In the genomic region with DNA sequence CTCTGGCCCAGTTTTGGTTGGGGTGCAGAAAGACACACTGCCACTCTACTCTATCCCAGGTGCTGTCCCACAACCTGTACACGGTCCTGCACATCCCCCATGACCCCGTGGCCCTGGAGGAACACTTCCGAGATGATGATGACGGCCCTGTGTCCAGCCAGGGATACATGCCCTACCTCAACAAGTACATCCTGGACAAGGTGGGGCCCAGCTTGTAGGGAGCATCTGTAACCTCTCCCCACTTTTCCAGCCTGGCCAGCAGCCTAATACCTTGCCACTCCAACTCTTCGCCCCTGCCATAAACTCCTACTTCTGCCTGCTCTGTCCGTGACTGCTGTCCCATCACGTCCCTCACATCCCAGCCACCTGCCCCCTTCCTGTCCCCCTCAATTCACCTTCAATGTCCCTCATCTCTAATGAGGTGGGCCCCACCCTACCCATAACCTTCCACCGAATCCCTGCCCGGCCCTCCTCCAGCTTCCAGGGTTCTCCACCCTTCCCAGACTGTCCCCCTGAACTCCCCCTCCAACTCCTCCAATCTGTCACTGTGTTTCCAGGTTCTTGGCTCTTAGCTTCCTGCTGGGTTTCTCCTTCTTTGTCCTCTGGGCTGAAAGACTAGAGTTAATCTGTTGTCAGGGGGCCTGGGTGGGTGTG, we compare ENCODE assay signal across 1 cellular context.
TF ChIP-seq lines count a peak whose summit lies in the region.

No MANE protein-coding gene starts in this region.

TF ChIP-seq in H1, 55 proteins besides CTCF, POLR2A, EP300 and RAD21:
- TF ChIP-seq GTF2F1 (IDR thresholded peaks at IDR 0.05; ENCODE audit: borderline replicate concordance, low read depth, low read length) (no peak), CHD1 (IDR thresholded peaks at IDR 0.05; ENCODE audit: low read depth, low read length) (no peak), CTBP2 (IDR thresholded peaks at IDR 0.05; ENCODE audit: borderline replicate concordance, insufficient read depth, insufficient read length, low read length) (no peak), CHD2 (IDR thresholded peaks at IDR 0.05; ENCODE audit: low read length) (no peak), POLR2AphosphoS5 (IDR thresholded peaks at IDR 0.05; ENCODE audit: low read depth, low read length) (no peak), CEBPB (IDR thresholded peaks at IDR 0.05; ENCODE audit: low read depth, low read length) (no peak), SIRT6 (IDR thresholded peaks at IDR 0.05; ENCODE audit: low read length) (no peak), BACH1 (IDR thresholded peaks at IDR 0.05; ENCODE audit: low read length) (no peak), RFX5 (IDR thresholded peaks at IDR 0.05; ENCODE audit: borderline replicate concordance, low read depth, low read length) (no peak), GABPA (IDR thresholded peaks at IDR 0.05; ENCODE audit: borderline replicate concordance, insufficient read depth, low read length) (no peak), SAP30 (IDR thresholded peaks at IDR 0.05; ENCODE audit: insufficient read depth, insufficient replicate concordance, low read length) (no peak), TEAD4 (IDR thresholded peaks at IDR 0.05; ENCODE audit: low read depth, low read length) (no peak), SIX5 (IDR thresholded peaks at IDR 0.05; ENCODE audit: low read depth, low read length) (no peak)
- TF ChIP-seq, protein P1, sequence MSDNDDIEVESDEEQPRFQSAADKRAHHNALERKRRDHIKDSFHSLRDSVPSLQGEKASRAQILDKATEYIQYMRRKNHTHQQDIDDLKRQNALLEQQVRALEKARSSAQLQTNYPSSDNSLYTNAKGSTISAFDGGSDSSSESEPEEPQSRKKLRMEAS (IDR thresholded peaks at IDR 0.05) = no peak
- TF ChIP-seq, protein P2, sequence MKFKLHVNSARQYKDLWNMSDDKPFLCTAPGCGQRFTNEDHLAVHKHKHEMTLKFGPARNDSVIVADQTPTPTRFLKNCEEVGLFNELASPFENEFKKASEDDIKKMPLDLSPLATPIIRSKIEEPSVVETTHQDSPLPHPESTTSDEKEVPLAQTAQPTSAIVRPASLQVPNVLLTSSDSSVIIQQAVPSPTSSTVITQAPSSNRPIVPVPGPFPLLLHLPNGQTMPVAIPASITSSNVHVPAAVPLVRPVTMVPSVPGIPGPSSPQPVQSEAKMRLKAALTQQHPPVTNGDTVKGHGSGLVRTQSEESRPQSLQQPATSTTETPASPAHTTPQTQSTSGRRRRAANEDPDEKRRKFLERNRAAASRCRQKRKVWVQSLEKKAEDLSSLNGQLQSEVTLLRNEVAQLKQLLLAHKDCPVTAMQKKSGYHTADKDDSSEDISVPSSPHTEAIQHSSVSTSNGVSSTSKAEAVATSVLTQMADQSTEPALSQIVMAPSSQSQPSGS (IDR thresholded peaks at IDR 0.05; ENCODE audit: low read length) = no peak
- TF ChIP-seq, protein P3, sequence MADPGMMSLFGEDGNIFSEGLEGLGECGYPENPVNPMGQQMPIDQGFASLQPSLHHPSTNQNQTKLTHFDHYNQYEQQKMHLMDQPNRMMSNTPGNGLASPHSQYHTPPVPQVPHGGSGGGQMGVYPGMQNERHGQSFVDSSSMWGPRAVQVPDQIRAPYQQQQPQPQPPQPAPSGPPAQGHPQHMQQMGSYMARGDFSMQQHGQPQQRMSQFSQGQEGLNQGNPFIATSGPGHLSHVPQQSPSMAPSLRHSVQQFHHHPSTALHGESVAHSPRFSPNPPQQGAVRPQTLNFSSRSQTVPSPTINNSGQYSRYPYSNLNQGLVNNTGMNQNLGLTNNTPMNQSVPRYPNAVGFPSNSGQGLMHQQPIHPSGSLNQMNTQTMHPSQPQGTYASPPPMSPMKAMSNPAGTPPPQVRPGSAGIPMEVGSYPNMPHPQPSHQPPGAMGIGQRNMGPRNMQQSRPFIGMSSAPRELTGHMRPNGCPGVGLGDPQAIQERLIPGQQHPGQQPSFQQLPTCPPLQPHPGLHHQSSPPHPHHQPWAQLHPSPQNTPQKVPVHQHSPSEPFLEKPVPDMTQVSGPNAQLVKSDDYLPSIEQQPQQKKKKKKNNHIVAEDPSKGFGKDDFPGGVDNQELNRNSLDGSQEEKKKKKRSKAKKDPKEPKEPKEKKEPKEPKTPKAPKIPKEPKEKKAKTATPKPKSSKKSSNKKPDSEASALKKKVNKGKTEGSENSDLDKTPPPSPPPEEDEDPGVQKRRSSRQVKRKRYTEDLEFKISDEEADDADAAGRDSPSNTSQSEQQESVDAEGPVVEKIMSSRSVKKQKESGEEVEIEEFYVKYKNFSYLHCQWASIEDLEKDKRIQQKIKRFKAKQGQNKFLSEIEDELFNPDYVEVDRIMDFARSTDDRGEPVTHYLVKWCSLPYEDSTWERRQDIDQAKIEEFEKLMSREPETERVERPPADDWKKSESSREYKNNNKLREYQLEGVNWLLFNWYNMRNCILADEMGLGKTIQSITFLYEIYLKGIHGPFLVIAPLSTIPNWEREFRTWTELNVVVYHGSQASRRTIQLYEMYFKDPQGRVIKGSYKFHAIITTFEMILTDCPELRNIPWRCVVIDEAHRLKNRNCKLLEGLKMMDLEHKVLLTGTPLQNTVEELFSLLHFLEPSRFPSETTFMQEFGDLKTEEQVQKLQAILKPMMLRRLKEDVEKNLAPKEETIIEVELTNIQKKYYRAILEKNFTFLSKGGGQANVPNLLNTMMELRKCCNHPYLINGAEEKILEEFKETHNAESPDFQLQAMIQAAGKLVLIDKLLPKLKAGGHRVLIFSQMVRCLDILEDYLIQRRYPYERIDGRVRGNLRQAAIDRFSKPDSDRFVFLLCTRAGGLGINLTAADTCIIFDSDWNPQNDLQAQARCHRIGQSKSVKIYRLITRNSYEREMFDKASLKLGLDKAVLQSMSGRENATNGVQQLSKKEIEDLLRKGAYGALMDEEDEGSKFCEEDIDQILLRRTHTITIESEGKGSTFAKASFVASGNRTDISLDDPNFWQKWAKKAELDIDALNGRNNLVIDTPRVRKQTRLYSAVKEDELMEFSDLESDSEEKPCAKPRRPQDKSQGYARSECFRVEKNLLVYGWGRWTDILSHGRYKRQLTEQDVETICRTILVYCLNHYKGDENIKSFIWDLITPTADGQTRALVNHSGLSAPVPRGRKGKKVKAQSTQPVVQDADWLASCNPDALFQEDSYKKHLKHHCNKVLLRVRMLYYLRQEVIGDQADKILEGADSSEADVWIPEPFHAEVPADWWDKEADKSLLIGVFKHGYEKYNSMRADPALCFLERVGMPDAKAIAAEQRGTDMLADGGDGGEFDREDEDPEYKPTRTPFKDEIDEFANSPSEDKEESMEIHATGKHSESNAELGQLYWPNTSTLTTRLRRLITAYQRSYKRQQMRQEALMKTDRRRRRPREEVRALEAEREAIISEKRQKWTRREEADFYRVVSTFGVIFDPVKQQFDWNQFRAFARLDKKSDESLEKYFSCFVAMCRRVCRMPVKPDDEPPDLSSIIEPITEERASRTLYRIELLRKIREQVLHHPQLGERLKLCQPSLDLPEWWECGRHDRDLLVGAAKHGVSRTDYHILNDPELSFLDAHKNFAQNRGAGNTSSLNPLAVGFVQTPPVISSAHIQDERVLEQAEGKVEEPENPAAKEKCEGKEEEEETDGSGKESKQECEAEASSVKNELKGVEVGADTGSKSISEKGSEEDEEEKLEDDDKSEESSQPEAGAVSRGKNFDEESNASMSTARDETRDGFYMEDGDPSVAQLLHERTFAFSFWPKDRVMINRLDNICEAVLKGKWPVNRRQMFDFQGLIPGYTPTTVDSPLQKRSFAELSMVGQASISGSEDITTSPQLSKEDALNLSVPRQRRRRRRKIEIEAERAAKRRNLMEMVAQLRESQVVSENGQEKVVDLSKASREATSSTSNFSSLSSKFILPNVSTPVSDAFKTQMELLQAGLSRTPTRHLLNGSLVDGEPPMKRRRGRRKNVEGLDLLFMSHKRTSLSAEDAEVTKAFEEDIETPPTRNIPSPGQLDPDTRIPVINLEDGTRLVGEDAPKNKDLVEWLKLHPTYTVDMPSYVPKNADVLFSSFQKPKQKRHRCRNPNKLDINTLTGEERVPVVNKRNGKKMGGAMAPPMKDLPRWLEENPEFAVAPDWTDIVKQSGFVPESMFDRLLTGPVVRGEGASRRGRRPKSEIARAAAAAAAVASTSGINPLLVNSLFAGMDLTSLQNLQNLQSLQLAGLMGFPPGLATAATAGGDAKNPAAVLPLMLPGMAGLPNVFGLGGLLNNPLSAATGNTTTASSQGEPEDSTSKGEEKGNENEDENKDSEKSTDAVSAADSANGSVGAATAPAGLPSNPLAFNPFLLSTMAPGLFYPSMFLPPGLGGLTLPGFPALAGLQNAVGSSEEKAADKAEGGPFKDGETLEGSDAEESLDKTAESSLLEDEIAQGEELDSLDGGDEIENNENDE (IDR thresholded peaks at IDR 0.05; ENCODE audit: insufficient replicate concordance, low read length) = no peak
